Comparison of ENCODE assay signal across 8 cellular contexts in the genomic region with DNA sequence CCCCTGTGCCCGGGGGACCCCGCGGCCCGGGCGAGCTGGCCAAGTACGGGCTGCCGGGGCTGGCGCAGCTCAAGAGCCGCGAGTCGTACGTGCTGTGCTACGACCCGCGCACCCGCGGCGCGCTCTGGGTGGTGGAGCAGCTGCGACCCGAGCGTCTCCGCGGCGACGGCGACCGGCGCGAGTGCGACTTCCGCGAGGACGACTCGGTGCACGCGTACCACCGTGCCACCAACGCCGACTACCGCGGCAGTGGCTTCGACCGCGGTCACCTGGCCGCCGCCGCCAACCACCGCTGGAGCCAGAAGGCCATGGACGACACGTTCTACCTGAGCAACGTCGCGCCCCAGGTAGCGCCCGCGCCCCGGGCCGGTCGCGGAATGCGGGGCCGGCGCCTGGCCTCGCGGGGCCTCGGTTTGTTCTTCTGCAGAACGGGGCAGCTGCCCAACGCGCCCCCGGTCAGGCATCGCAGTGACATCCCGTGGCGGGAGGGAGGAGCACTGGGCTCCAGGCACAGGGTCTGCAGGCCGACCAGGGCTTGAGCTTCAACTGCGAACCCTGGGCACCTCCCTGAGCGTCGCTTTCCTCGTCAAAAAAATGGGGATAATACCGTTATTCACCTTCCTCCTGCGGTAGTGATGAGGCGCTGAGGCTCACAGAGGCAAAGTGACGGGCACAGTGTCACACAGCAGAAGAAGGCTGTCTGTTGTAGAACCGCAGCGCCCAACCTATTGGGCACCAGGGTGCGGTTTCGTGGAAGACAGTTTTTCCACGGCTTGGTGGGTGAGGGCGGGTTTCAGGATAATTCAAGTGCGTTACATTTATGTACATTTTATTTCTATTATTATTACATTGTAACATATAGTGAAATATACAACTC. TPM values are rescaled to one million over a fixed set of nuclear protein-coding genes. Genes with fewer than 3 reads are reported as not detected.
DNase-seq lines count a peak whose midpoint lies in the region; ATAC-seq and TF ChIP-seq lines count a peak whose summit lies in the region.

No MANE protein-coding gene starts in this region.

- H3K9me3 Mint-ChIP-seq in Caco-2 (ENCODE audit: unreplicated experiment) = no peaks in the 10 kb centered on the region
- no peaks in the 10 kb centered on the region for H3K9me3 Mint-ChIP-seq in T-helper 1 cell treated with Interleukin-12 subunit alpha and Interleukin-12 subunit beta and Interleukin-4 antibody, amounts not matched to agents 30 μg/mL and 1 μg/mL, for 36 hours

- DNase-seq in Caco-2 (peak in 1 of 2 experiments; percentile 61), HPDE6-E6E7 (ENCODE audit: extremely low spot score) (peak; percentile 23), mammary epithelial cell (peak; percentile 27), kidney epithelial cell (ENCODE audit: low read depth) (no peak), cortex of kidney (lab: John Stamatoyannopoulos, UW) (no peak)
- DNase-seq in stimulated activated CD4-positive, alpha-beta T cell treated with anti-CD3 and anti-CD28 coated beads, Interleukin-12 subunit alpha, Interleukin-12 subunit beta, amount 100 ng/mL, for 48 hours (ENCODE audit: low read depth in 2 of 3, low spot score in 1 of 3) = peak in 2 of 3 donors; percentile 23 to 42

- peaks cover 67% of the 10 kb centered on the region for H3K36me3 Mint-ChIP-seq in Caco-2 (ENCODE audit: insufficient read depth, unreplicated experiment)
- peaks cover 10% of the 10 kb centered on the region for H3K36me3 Mint-ChIP-seq in T-helper 1 cell treated with Interleukin-12 subunit alpha and Interleukin-12 subunit beta and Interleukin-4 antibody, amounts not matched to agents 30 μg/mL and 1 μg/mL, for 36 hours (ENCODE audit: low read depth)

- no peak overlapping the region for H3K9ac ChIP-seq in mammary epithelial cell (ENCODE audit: insufficient read depth, low read length)

- BruUV-seq in Caco-2 (replicated peaks; lab: Mats Ljungman, UMichigan) (TSS peak; percentile 47), mammary epithelial cell (replicated peaks; lab: Mats Ljungman, UMichigan) (no TSS peak)

- H3K9me3 ChIP-seq in Caco-2 = no peaks in the 10 kb centered on the region
- H3K9me3 ChIP-seq in mammary epithelial cell (replicated peaks; ENCODE audit: insufficient read depth, low read length) = no peaks in the 10 kb centered on the region

- H4K20me1 ChIP-seq in mammary epithelial cell (ENCODE audit: insufficient read depth, low read length) = no peaks in the 10 kb centered on the region

- WGBS in mammary epithelial cell (ENCODE audit: low coverage, missing lambda C conversion rate) = 25% methylated on average over 31 of the region's 90 CpGs

- peak overlapping the region; percentile 95 for H3K4me3 ChIP-seq in Caco-2 (ENCODE audit: low read depth, low read length)
- peak overlapping the region; percentile 57 to 80 (median 75) for H3K4me3 ChIP-seq in mammary epithelial cell (replicated peaks in 1 of 3; ENCODE audit: insufficient read depth in 1 of 3, low read depth in 2 of 3, low read length in 3 of 3)
- peak overlapping the region; percentile 68 for H3K4me3 ChIP-seq in kidney epithelial cell (ENCODE audit: low read depth, low read length)

- in situ Hi-C loops in mammary epithelial cell (cut with MboI; ENCODE audit: low sequenced_read_pairs in 2 of 2) = no loop called here

- dilution Hi-C loops in mammary epithelial cell (cut with HindIII; ENCODE audit: low sequenced_read_pairs) = no loop called here

- POLR2A ChIA-PET in Caco-2 (lab: Charles Lee) = interaction anchor here (0.6 to 2.8 kb wide), 6 partner anchors 11 to 140 kb away, joined by 5 to 43 read pairs (median 8); a partner anchor contains a TSS

- H3K27me3 ChIP-seq in Caco-2 (replicated peaks; ENCODE audit: control insufficient read depth, insufficient read depth, low read length) (no peaks in the 10 kb centered on the region), mammary epithelial cell (ENCODE audit: insufficient read depth, low read length) (no peaks in the 10 kb centered on the region), kidney epithelial cell (ENCODE audit: control insufficient read depth, insufficient read depth, low read length) (no peaks in the 10 kb centered on the region)

- H3K4me1 Mint-ChIP-seq in Caco-2 (ENCODE audit: low read depth, unreplicated experiment) = peaks cover 15% of the 10 kb centered on the region
- peaks cover 5% of the 10 kb centered on the region for H3K4me1 Mint-ChIP-seq in T-helper 1 cell treated with Interleukin-12 subunit alpha and Interleukin-12 subunit beta and Interleukin-4 antibody, amounts not matched to agents 30 μg/mL and 1 μg/mL, for 36 hours (ENCODE audit: low read depth)

- H3K79me2 ChIP-seq in mammary epithelial cell (ENCODE audit: insufficient read depth, low read length) = peaks cover 16% of the 10 kb centered on the region

- H3K4me3 Mint-ChIP-seq in Caco-2 (ENCODE audit: unreplicated experiment) = peak overlapping the region; percentile 77
- peak overlapping the region; percentile 72 for H3K4me3 Mint-ChIP-seq in T-helper 1 cell treated with Interleukin-12 subunit alpha and Interleukin-12 subunit beta and Interleukin-4 antibody, amounts not matched to agents 30 μg/mL and 1 μg/mL, for 36 hours

- no peaks in the 10 kb centered on the region; the same call in none of the 2 replicates for H3K4me1 ChIP-seq in Caco-2
- peaks cover 16% of the 10 kb centered on the region for H3K4me1 ChIP-seq in mammary epithelial cell (ENCODE audit: insufficient read depth, low read length)

- intact Hi-C loops in Caco-2 (cut with micrococcal nuclease; ENCODE audit: unreplicated experiment) (loop anchor here (2.0 to 5.0 kb wide), 4 partner anchors 48 to 94 kb away; a partner anchor contains a TSS), mammary epithelial cell (cut with micrococcal nuclease) (loop anchor here (1.0 to 2.0 kb wide), 5 partner anchors 26 to 184 kb away; a partner anchor contains a TSS)

- peak overlapping the region; percentile 83 for H2AFZ ChIP-seq in mammary epithelial cell (ENCODE audit: low read depth, low read length)

- H3K27me3 Mint-ChIP-seq in Caco-2 (ENCODE audit: insufficient read depth, unreplicated experiment) = no peaks in the 10 kb centered on the region
- no peaks in the 10 kb centered on the region for H3K27me3 Mint-ChIP-seq in T-helper 1 cell treated with Interleukin-12 subunit alpha and Interleukin-12 subunit beta and Interleukin-4 antibody, amounts not matched to agents 30 μg/mL and 1 μg/mL, for 36 hours (ENCODE audit: low read depth)

- H3K36me3 ChIP-seq in Caco-2 (ENCODE audit: control insufficient read depth, insufficient read depth, low read length) = peaks cover 1% of the 10 kb centered on the region; the same call in 1 of the 2 replicates
- peaks cover 9% of the 10 kb centered on the region for H3K36me3 ChIP-seq in mammary epithelial cell (ENCODE audit: insufficient read depth, low read length)
- no peaks in the 10 kb centered on the region for H3K36me3 ChIP-seq in kidney epithelial cell (ENCODE audit: control insufficient read depth, insufficient read depth, low read length)

- peak overlapping the region; percentile 98 for H3K4me2 ChIP-seq in mammary epithelial cell (ENCODE audit: insufficient read depth, low read depth, low read length)

- H3K27ac Mint-ChIP-seq in Caco-2 (ENCODE audit: unreplicated experiment) = no peak overlapping the region
- peak overlapping the region; percentile 80 for H3K27ac Mint-ChIP-seq in T-helper 1 cell treated with Interleukin-12 subunit alpha and Interleukin-12 subunit beta and Interleukin-4 antibody, amounts not matched to agents 30 μg/mL and 1 μg/mL, for 36 hours

- no peak overlapping the region for H3K27ac ChIP-seq in mammary epithelial cell (ENCODE audit: insufficient read depth, low read depth, low read length)

- peak; percentile 1 for ATAC-seq in GM19468 (IDR thresholded peaks at IDR 0.05; ENCODE audit: extremely low read depth, unreplicated experiment)

- CTCF ChIA-PET in Caco-2 (lab: Charles Lee) = interaction anchor here (0.5 to 2.2 kb wide), 24 partner anchors 10 to 807 kb away, joined by 3 to 42 read pairs (median 4); a partner anchor contains a TSS
- CTCF ChIA-PET in mammary epithelial cell (lab: Charles Lee; ENCODE audit: low non-redundant PET) = interaction anchor here (0.6 to 1.1 kb wide), 6 partner anchors 11 to 209 kb away, joined by 3 to 8 read pairs (median 4); a partner anchor contains a TSS

- TF ChIP-seq CTCF in Caco-2 (IDR thresholded peaks at IDR 0.05; ENCODE audit: insufficient read depth in 1 of 2, low read depth in 1 of 2, low read length in 1 of 2, severe bottlenecking in 1 of 2, unreplicated experiment in 1 of 2) (no peak), mammary epithelial cell (conservative IDR thresholded peaks at IDR 0.05 in 1 of 2, IDR thresholded peaks at IDR 0.05 in 1 of 2; ENCODE audit: extremely low read depth in 1 of 2, insufficient read depth in 1 of 2, low read depth in 1 of 2, low read length in 2 of 2) (no peak), kidney epithelial cell (IDR thresholded peaks at IDR 0.05; ENCODE audit: insufficient read depth, low read length, poor library complexity, severe bottlenecking) (no peak)

RNA-seq across cellular contexts. Expression of a gene that starts 0.8 kb away (rescaled TPM):
- total RNA-seq in Caco-2 (2022) = 25.9 and 30.0 TPM in 2 replicates
- total RNA-seq in mammary epithelial cell = 10 to 100 TPM; 30.8 to 40.3 TPM
- 26.5 TPM for polyA plus RNA-seq in mammary epithelial cell
- polyA minus RNA-seq in mammary epithelial cell = 19.2 TPM
- 18.8 and 20.5 TPM in 2 replicates for total RNA-seq in kidney epithelial cell

RNA-seq across cellular contexts. Expression of a gene that starts 10.5 kb away (rescaled TPM):
- 76.2 and 88.0 TPM in 2 replicates for total RNA-seq in Caco-2 (2022)
- 10 to 100 TPM; 26.8 to 44.7 TPM for total RNA-seq in mammary epithelial cell
- 33.3 TPM for polyA plus RNA-seq in mammary epithelial cell
- 17.0 TPM for polyA minus RNA-seq in mammary epithelial cell
- 33.1 and 61.1 TPM in 2 replicates for total RNA-seq in kidney epithelial cell

RNA-seq across cellular contexts. Expression of a gene that starts 32.0 kb away (rescaled TPM):
- total RNA-seq in Caco-2 (2022) (35.6 and 39.9 TPM in 2 replicates), mammary epithelial cell (10 to 100 TPM; 18.0 to 18.5 TPM), kidney epithelial cell (17.7 and 19.0 TPM in 2 replicates)
- 17.3 TPM for polyA plus RNA-seq in mammary epithelial cell
- 34.9 TPM for polyA minus RNA-seq in mammary epithelial cell

RNA-seq across cellular contexts. Expression of a gene that starts 47.4 kb away (rescaled TPM):
- 21.7 and 28.6 TPM in 2 replicates for total RNA-seq in Caco-2 (2022)
- total RNA-seq in mammary epithelial cell = 10 to 100 TPM; 27.3 to 29.2 TPM
- polyA plus RNA-seq in mammary epithelial cell = 17.8 TPM
- 90.1 TPM for polyA minus RNA-seq in mammary epithelial cell
- total RNA-seq in kidney epithelial cell = 24.2 and 49.8 TPM in 2 replicates

Comparison
In these comparisons a context has a peak if more than half of its experiments do, and no peak if none do; other contexts are left out.
1. DNase-seq: peak in HPDE6-E6E7 (single experiment), mammary epithelial cell (single experiment) and stimulated activated CD4-positive, alpha-beta T cell treated with anti-CD3 and anti-CD28 coated beads, Interleukin-12 subunit alpha, Interleukin-12 subunit beta, amount 100 ng/mL, for 48 hours (2 of 3); none in kidney epithelial cell (single experiment) and cortex of kidney (single experiment).
2. Peak in every context shown above with its lines, with median percentiles within 50 percentile points of each other: H3K4me3 ChIP-seq.